In the genomic region with DNA sequence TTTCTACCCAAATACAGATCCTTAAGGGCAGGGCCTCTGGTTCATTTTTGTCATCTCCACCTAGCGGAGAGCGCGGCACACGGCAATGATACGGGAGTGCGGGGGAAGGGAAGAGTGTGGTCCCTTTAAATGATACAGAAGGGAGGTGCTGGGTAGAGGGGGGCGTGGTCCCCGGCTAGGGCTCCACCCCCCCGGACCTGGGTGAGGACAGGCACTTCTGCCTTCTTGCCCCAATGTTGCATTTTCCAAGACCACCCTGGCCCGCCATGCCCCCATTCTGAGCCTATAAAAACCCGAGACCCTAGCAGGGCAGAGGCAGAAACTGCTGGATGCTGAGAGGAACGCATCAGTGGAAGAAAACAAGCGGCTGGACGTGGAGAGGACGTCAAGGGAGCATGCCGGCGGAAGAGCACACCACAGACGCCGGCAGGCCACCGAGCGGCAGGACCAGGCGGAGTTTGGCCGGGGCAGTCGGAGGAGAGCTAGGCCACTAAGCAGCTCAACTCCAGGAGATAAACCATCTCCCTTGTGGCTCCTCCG, we compare ENCODE assay signal across 8 cellular contexts. TPM values are rescaled to one million over a fixed set of nuclear protein-coding genes. Genes with fewer than 3 reads are reported as not detected.
DNase-seq lines count a peak whose midpoint lies in the region; ATAC-seq lines count a peak whose summit lies in the region.

No MANE protein-coding gene starts in this region.

- H3K4me3 Mint-ChIP-seq in activated CD4-positive, alpha-beta memory T cell treated with anti-CD3 and anti-CD28 coated beads for 36 hours, result peak overlapping the region; percentile 42
- no peak overlapping the region for H3K4me3 Mint-ChIP-seq in activated CD4-positive, alpha-beta memory T cell treated with anti-CD3 and anti-CD28 coated beads, Interleukin-2, amount 10 ng/mL, durations not matched to agents 7 days and 5 days
- peak overlapping the region; percentile 41 to 82 for H3K4me3 Mint-ChIP-seq in activated T-cell treated with anti-CD3 and anti-CD28 coated beads, Interleukin-2, amount 50 U/mL, for 72 hours

- peak; percentile 64 to 93 for ATAC-seq in activated T-cell treated with anti-CD3 and anti-CD28 coated beads, Interleukin-2, amount 50 U/mL, for 72 hours (replicated peaks in 1 of 2)
- no peak for ATAC-seq in HG02759 (IDR thresholded peaks at IDR 0.05; ENCODE audit: unreplicated experiment)

- POLR2A ChIA-PET in activated CD4-positive, alpha-beta memory T cell treated with anti-CD3 and anti-CD28 coated beads for 36 hours (lab: Charles Lee), result no interaction called here
- POLR2A ChIA-PET in activated CD4-positive, alpha-beta memory T cell treated with anti-CD3 and anti-CD28 coated beads, Interleukin-2, amount 10 ng/mL, durations not matched to agents 7 days and 5 days (lab: Charles Lee), result no interaction called here

- intact Hi-C loops in activated CD4-positive, alpha-beta memory T cell treated with anti-CD3 and anti-CD28 coated beads for 36 hours (cut with micrococcal nuclease), result no loop called here

- no peaks in the 10 kb centered on the region for H3K4me1 Mint-ChIP-seq in activated CD4-positive, alpha-beta memory T cell treated with anti-CD3 and anti-CD28 coated beads for 36 hours (ENCODE audit: low read depth)
- no peaks in the 10 kb centered on the region for H3K4me1 Mint-ChIP-seq in activated CD4-positive, alpha-beta memory T cell treated with anti-CD3 and anti-CD28 coated beads, Interleukin-2, amount 10 ng/mL, durations not matched to agents 7 days and 5 days
- H3K4me1 Mint-ChIP-seq in activated T-cell treated with anti-CD3 and anti-CD28 coated beads, Interleukin-2, amount 50 U/mL, for 72 hours (ENCODE audit: low read depth), result peaks cover 4% of the 10 kb centered on the region

- H3K36me3 Mint-ChIP-seq in activated CD4-positive, alpha-beta memory T cell treated with anti-CD3 and anti-CD28 coated beads for 36 hours, result no peaks in the 10 kb centered on the region
- no peaks in the 10 kb centered on the region for H3K36me3 Mint-ChIP-seq in activated CD4-positive, alpha-beta memory T cell treated with anti-CD3 and anti-CD28 coated beads, Interleukin-2, amount 10 ng/mL, durations not matched to agents 7 days and 5 days (ENCODE audit: low read depth)
- no peaks in the 10 kb centered on the region for H3K36me3 Mint-ChIP-seq in activated T-cell treated with anti-CD3 and anti-CD28 coated beads, Interleukin-2, amount 50 U/mL, for 72 hours (ENCODE audit: insufficient read depth in 2 of 2)

- H3K27me3 Mint-ChIP-seq in activated CD4-positive, alpha-beta memory T cell treated with anti-CD3 and anti-CD28 coated beads for 36 hours, result no peaks in the 10 kb centered on the region
- peaks cover 10% of the 10 kb centered on the region for H3K27me3 Mint-ChIP-seq in activated CD4-positive, alpha-beta memory T cell treated with anti-CD3 and anti-CD28 coated beads, Interleukin-2, amount 10 ng/mL, durations not matched to agents 7 days and 5 days
- H3K27me3 Mint-ChIP-seq in activated T-cell treated with anti-CD3 and anti-CD28 coated beads, Interleukin-2, amount 50 U/mL, for 72 hours (ENCODE audit: low read depth), result no peaks in the 10 kb centered on the region

- CTCF ChIA-PET in activated CD4-positive, alpha-beta memory T cell treated with anti-CD3 and anti-CD28 coated beads for 36 hours (lab: Charles Lee), result no interaction called here
- CTCF ChIA-PET in activated CD4-positive, alpha-beta memory T cell treated with anti-CD3 and anti-CD28 coated beads, Interleukin-2, amount 10 ng/mL, durations not matched to agents 7 days and 5 days (lab: Charles Lee), result interaction anchor here (1.0 kb wide), 1 partner anchor 146 kb away, joined by 3 read pairs; a partner anchor contains a TSS

- DNase-seq in activated CD4-positive, alpha-beta memory T cell treated with anti-CD3 and anti-CD28 coated beads for 36 hours, result peak; percentile 20
- DNase-seq in activated CD4-positive, alpha-beta memory T cell treated with anti-CD3 and anti-CD28 coated beads, Interleukin-2, amount 10 ng/mL, durations not matched to agents 7 days and 5 days, result no peak
- peak; percentile 43 to 69 for DNase-seq in activated T-cell treated with anti-CD3 and anti-CD28 coated beads, Interleukin-2, amount 50 U/mL, for 72 hours
- DNase-seq in iPS-NIHi7 (ENCODE audit: extremely low spot score) (peak; percentile 76), KG1 (lab: John Stamatoyannopoulos, UW) (no peak), NCI-H748 (lab: John Stamatoyannopoulos, UW; ENCODE audit: unreplicated experiment) (no peak)
- DNase-seq in stimulated activated CD8-positive, alpha-beta memory T cell treated with anti-CD3 and anti-CD28 coated beads, Interleukin-4, amount 100 ng/mL, for 4 hours (ENCODE audit: low read depth in 2 of 2, low spot score in 1 of 2), result peak; percentile 8 to 20

- no peak overlapping the region for H3K27ac Mint-ChIP-seq in activated CD4-positive, alpha-beta memory T cell treated with anti-CD3 and anti-CD28 coated beads for 36 hours
- no peak overlapping the region for H3K27ac Mint-ChIP-seq in activated CD4-positive, alpha-beta memory T cell treated with anti-CD3 and anti-CD28 coated beads, Interleukin-2, amount 10 ng/mL, durations not matched to agents 7 days and 5 days
- H3K27ac Mint-ChIP-seq in activated T-cell treated with anti-CD3 and anti-CD28 coated beads, Interleukin-2, amount 50 U/mL, for 72 hours, result peak overlapping the region; percentile 46

- peaks cover 3% of the 10 kb centered on the region for H3K9me3 Mint-ChIP-seq in activated CD4-positive, alpha-beta memory T cell treated with anti-CD3 and anti-CD28 coated beads for 36 hours
- no peaks in the 10 kb centered on the region for H3K9me3 Mint-ChIP-seq in activated CD4-positive, alpha-beta memory T cell treated with anti-CD3 and anti-CD28 coated beads, Interleukin-2, amount 10 ng/mL, durations not matched to agents 7 days and 5 days
- H3K9me3 Mint-ChIP-seq in activated T-cell treated with anti-CD3 and anti-CD28 coated beads, Interleukin-2, amount 50 U/mL, for 72 hours, result no peaks in the 10 kb centered on the region

RNA-seq across cellular contexts. Expression of a gene that starts 30.0 kb away (rescaled TPM):
- 1 to 10 TPM; 2.6 to 2.8 TPM for total RNA-seq in activated CD4-positive, alpha-beta memory T cell treated with anti-CD3 and anti-CD28 coated beads for 36 hours
- total RNA-seq in activated CD4-positive, alpha-beta memory T cell treated with anti-CD3 and anti-CD28 coated beads, Interleukin-2, amount 10 ng/mL, durations not matched to agents 7 days and 5 days, result 1 to 10 TPM; 3.7 to 3.8 TPM
- 1 to 10 TPM; 2.8 to 3.8 TPM for total RNA-seq in activated T-cell treated with anti-CD3 and anti-CD28 coated beads, Interleukin-2, amount 50 U/mL, for 72 hours

RNA-seq across cellular contexts. Expression of a gene that starts 54.7 kb away (rescaled TPM):
- not detected for total RNA-seq in activated CD4-positive, alpha-beta memory T cell treated with anti-CD3 and anti-CD28 coated beads for 36 hours
- total RNA-seq in activated CD4-positive, alpha-beta memory T cell treated with anti-CD3 and anti-CD28 coated beads, Interleukin-2, amount 10 ng/mL, durations not matched to agents 7 days and 5 days, result not detected
- not detected for total RNA-seq in activated T-cell treated with anti-CD3 and anti-CD28 coated beads, Interleukin-2, amount 50 U/mL, for 72 hours

Comparison
In these comparisons a context has a peak if more than half of its experiments do, and no peak if none do; other contexts are left out.
1. DNase-seq: peak in activated CD4-positive, alpha-beta memory T cell treated with anti-CD3 and anti-CD28 coated beads for 36 hours (single experiment), activated T-cell treated with anti-CD3 and anti-CD28 coated beads, Interleukin-2, amount 50 U/mL, for 72 hours (2 of 2), iPS-NIHi7 (single experiment) and stimulated activated CD8-positive, alpha-beta memory T cell treated with anti-CD3 and anti-CD28 coated beads, Interleukin-4, amount 100 ng/mL, for 4 hours (2 of 2); none in activated CD4-positive, alpha-beta memory T cell treated with anti-CD3 and anti-CD28 coated beads, Interleukin-2, amount 10 ng/mL, durations not matched to agents 7 days and 5 days (single experiment), KG1 (single experiment) and NCI-H748 (single experiment).